ENCODE assay signal across 16 cellular contexts in genomic region chr3:179560791-179561190, GRCh38. TPM values are rescaled to one million over a fixed set of nuclear protein-coding genes. Genes with fewer than 3 reads are reported as not detected.
DNase-seq lines count a peak whose midpoint lies in the region; TF ChIP-seq lines count a peak whose summit lies in the region.
"Had no signal": no experiment of that assay in that cellular context is flagged by ENCODE, and none has a peak within 500 bp of the region (broad histone marks: within the 10 kb centered on the region; RNA-seq: fewer than 3 reads in every experiment).

No MANE protein-coding gene starts in this region.

- no peaks in the 10 kb centered on the region for H3K9me3 Mint-ChIP-seq in activated CD4-positive, alpha-beta T cell treated with anti-CD3 and anti-CD28 coated beads, Interleukin-2, amount 10 ng/mL, durations not matched to agents 24 days and 14 days
- H3K9me3 Mint-ChIP-seq: CD14-positive monocyte; CD8-positive, alpha-beta memory T cell; H9 had no signal

- H3K4me1 ChIP-seq in transverse colon = peaks cover 6 to 15% (median 8%) of the 10 kb centered on the region in 4 donors

- no peaks in the 10 kb centered on the region for H3K9me3 ChIP-seq in transverse colon
- H3K9me3 ChIP-seq: Caco-2 had no signal

- TF ChIP-seq CTCF in transverse colon (IDR thresholded peaks at IDR 0.05) = no peak

- intact Hi-C loops in activated CD4-positive, alpha-beta T cell treated with anti-CD3 and anti-CD28 coated beads, Interleukin-2, amount 10 ng/mL, durations not matched to agents 24 days and 14 days (cut with micrococcal nuclease) = no loop called here
- intact Hi-C loops in transverse colon (cut with DNase I; ENCODE audit: low total_unique reads) = loop anchor here (5.0 to 10.0 kb wide), 3 partner anchors 42 to 543 kb away; partner anchors contain the start of genes MFN1, MRPL47 and NDUFB5

- no peaks in the 10 kb centered on the region for H3K36me3 ChIP-seq in transverse colon

- H3K4me3 ChIP-seq in transverse colon = no peak overlapping the region

- peaks cover 22% of the 10 kb centered on the region for H3K27me3 Mint-ChIP-seq in activated CD4-positive, alpha-beta T cell treated with anti-CD3 and anti-CD28 coated beads, Interleukin-2, amount 10 ng/mL, durations not matched to agents 24 days and 14 days

- peak; percentile 27 for DNase-seq in activated CD4-positive, alpha-beta T cell treated with anti-CD3 and anti-CD28 coated beads, Interleukin-2, amount 10 ng/mL, durations not matched to agents 24 days and 14 days
- no peak for DNase-seq in activated CD4-positive, alpha-beta T cell treated with anti-CD3 and anti-CD28 coated beads for 4 hours
- DNase-seq in HT1080 (ENCODE audit: low read depth) = peak; percentile 22
- DNase-seq in glomerular visceral epithelial cell (ENCODE audit: extremely low spot score) = peak; percentile 7
- DNase-seq in DMS79 (lab: John Stamatoyannopoulos, UW) = no peak
- no peak for DNase-seq in NCI-H226
- no peak for DNase-seq in medulla oblongata (ENCODE audit: extremely low spot score)
- DNase-seq in transverse colon = no peak
- DNase-seq: Caco-2; CD8-positive, alpha-beta memory T cell; DMS53; GDM1; GOT3; H9 had no signal

- no peak overlapping the region for H3K4me3 Mint-ChIP-seq in activated CD4-positive, alpha-beta T cell treated with anti-CD3 and anti-CD28 coated beads, Interleukin-2, amount 10 ng/mL, durations not matched to agents 24 days and 14 days
- H3K4me3 Mint-ChIP-seq: CD14-positive monocyte had no signal

- no peak for TF ChIP-seq EP300 in transverse colon (IDR thresholded peaks at IDR 0.05; ENCODE audit: low read depth)

- no peak overlapping the region for H3K27ac ChIP-seq in transverse colon
- H3K27ac ChIP-seq: 22Rv1 had no signal

- H3K4me1 Mint-ChIP-seq in activated CD4-positive, alpha-beta T cell treated with anti-CD3 and anti-CD28 coated beads, Interleukin-2, amount 10 ng/mL, durations not matched to agents 24 days and 14 days = peaks cover 22% of the 10 kb centered on the region

- H3K27ac Mint-ChIP-seq in activated CD4-positive, alpha-beta T cell treated with anti-CD3 and anti-CD28 coated beads, Interleukin-2, amount 10 ng/mL, durations not matched to agents 24 days and 14 days = no peak overlapping the region
- H3K27ac Mint-ChIP-seq: CD14-positive monocyte had no signal

- no peak for TF ChIP-seq POLR2A in transverse colon (IDR thresholded peaks at IDR 0.05)

- 88% methylated on average over 1 of the region's 1 CpG; no CpG with 5 or more reads in 1 of the 2 donors for WGBS in transverse colon (ENCODE audit: low coverage in 1 of 2), 2 donors

- in situ Hi-C loops in transverse colon (cut with MboI; ENCODE audit: low pct_ligation_motif_present in 1 of 4, low pct_unique_long_range_greater_than_20kb in 1 of 4, low sequenced_read_pairs in 3 of 4) = loop anchor here in 3 of 4 donors (25.0 kb wide), 3 partner anchors 123 to 548 kb away; no protein-coding TSS in a partner anchor

- H3K27me3 ChIP-seq in transverse colon = no peaks in the 10 kb centered on the region

- H3K36me3 Mint-ChIP-seq in activated CD4-positive, alpha-beta T cell treated with anti-CD3 and anti-CD28 coated beads, Interleukin-2, amount 10 ng/mL, durations not matched to agents 24 days and 14 days (ENCODE audit: low read depth) = peaks cover 6% of the 10 kb centered on the region
- H3K36me3 Mint-ChIP-seq: CD14-positive monocyte had no signal

RNA-seq across cellular contexts. Expression of gene ACTL6A, which starts 1.9 kb away (rescaled TPM):
- 127 and 131 TPM in 2 replicates for total RNA-seq in activated CD4-positive, alpha-beta T cell treated with anti-CD3 and anti-CD28 coated beads, Interleukin-2, amount 10 ng/mL, durations not matched to agents 24 days and 14 days
- total RNA-seq in HT1080 (2014; rRNA removed; shearing (Covaris generic)) = 135 and 170 TPM in 2 replicates
- polyA plus RNA-seq in HT1080 (2015; cell fraction: cytosol; rRNA removed) = 181 and 268 TPM in 2 replicates
- polyA plus RNA-seq in HT1080 (2015; cell fraction: nucleus; rRNA removed) = 239 and 333 TPM in 2 replicates
- total RNA-seq in transverse colon = 10 to 100 TPM in 3 of 4 donors, 1 to 10 TPM in 1; 1.1 to 47.0 (median 28.4) TPM

RNA-seq across cellular contexts. Expression of gene MRPL47, which starts 43.6 kb away (rescaled TPM):
- 66.6 and 68.2 TPM in 2 replicates for total RNA-seq in activated CD4-positive, alpha-beta T cell treated with anti-CD3 and anti-CD28 coated beads, Interleukin-2, amount 10 ng/mL, durations not matched to agents 24 days and 14 days
- 146 and 148 TPM in 2 replicates for total RNA-seq in HT1080 (2014; rRNA removed; shearing (Covaris generic))
- polyA plus RNA-seq in HT1080 (2015; cell fraction: cytosol; rRNA removed) = 134 and 151 TPM in 2 replicates
- 120 and 138 TPM in 2 replicates for polyA plus RNA-seq in HT1080 (2015; cell fraction: nucleus; rRNA removed)
- total RNA-seq in transverse colon = 10 to 100 TPM; 10.1 to 26.8 (median 20.7) TPM

RNA-seq across cellular contexts. Expression of gene NDUFB5, which starts 43.8 kb away (rescaled TPM):
- 91.8 and 98.6 TPM in 2 replicates for total RNA-seq in activated CD4-positive, alpha-beta T cell treated with anti-CD3 and anti-CD28 coated beads, Interleukin-2, amount 10 ng/mL, durations not matched to agents 24 days and 14 days
- total RNA-seq in HT1080 (2014; rRNA removed; shearing (Covaris generic)) = 244 and 296 TPM in 2 replicates
- polyA plus RNA-seq in HT1080 (2015; cell fraction: cytosol; rRNA removed) = 240 and 264 TPM in 2 replicates
- polyA plus RNA-seq in HT1080 (2015; cell fraction: nucleus; rRNA removed) = 162 and 163 TPM in 2 replicates
- 100 to 1,000 TPM in 2 of 4 donors, 10 to 100 TPM in 2; 47.5 to 139 (median 88.5) TPM for total RNA-seq in transverse colon

Comparison
In these comparisons a context has a peak if more than half of its experiments do, and no peak if none do; other contexts are left out.
1. DNase-seq: peak in activated CD4-positive, alpha-beta T cell treated with anti-CD3 and anti-CD28 coated beads, Interleukin-2, amount 10 ng/mL, durations not matched to agents 24 days and 14 days (single experiment), HT1080 (single experiment) and glomerular visceral epithelial cell (single experiment); none in activated CD4-positive, alpha-beta T cell treated with anti-CD3 and anti-CD28 coated beads for 4 hours (0 of 2), DMS79 (single experiment), NCI-H226 (single experiment), medulla oblongata (single experiment) and transverse colon (single experiment).